ENCODE assay signal across 7 cellular contexts in genomic region chr6:52063584-52064400, GRCh38. TPM values are rescaled to one million over a fixed set of nuclear protein-coding genes. Genes with fewer than 3 reads are reported as not detected.
DNase-seq lines count a peak whose midpoint lies in the region; ATAC-seq, FAIRE-seq and TF ChIP-seq lines count a peak whose summit lies in the region.

No MANE protein-coding gene starts in this region.

- no peaks in the 10 kb centered on the region for H3K9me3 Mint-ChIP-seq in WTC11
- H3K9me3 Mint-ChIP-seq in chondrocyte (ENCODE audit: low read depth), result no peaks in the 10 kb centered on the region
- peaks cover 0 to 1% of the 10 kb centered on the region in 2 donors for H3K9me3 Mint-ChIP-seq in stimulated activated naive B cell treated with anti-CD40 and anti-IgM and Interleukin-4, amounts not matched to agents 10 μg/mL and 1 μg/mL and 100 μg/mL, for 72 hours

- H3K4me1 Mint-ChIP-seq in WTC11, result peaks cover 19% of the 10 kb centered on the region
- peaks cover 3% of the 10 kb centered on the region for H3K4me1 Mint-ChIP-seq in chondrocyte (ENCODE audit: low read depth)
- peaks cover 10 to 14% of the 10 kb centered on the region in 2 donors for H3K4me1 Mint-ChIP-seq in stimulated activated naive B cell treated with anti-CD40 and anti-IgM and Interleukin-4, amounts not matched to agents 10 μg/mL and 1 μg/mL and 100 μg/mL, for 72 hours

- POLR2A ChIA-PET in WTC11 (lab: Charles Lee), result no interaction called here

- 0 out of 2 replicates have a peak, but pooled peaks have one; percentile 22 for TF ChIP-seq CTCF in WTC11 (IDR thresholded peaks at IDR 0.05)
- TF ChIP-seq CTCF in chondrocyte (IDR thresholded peaks at IDR 0.05), result peak; percentile 72

- H3K27me3 Mint-ChIP-seq in WTC11 (ENCODE audit: low read depth) (no peaks in the 10 kb centered on the region; the same call in 1 of the 2 replicates), chondrocyte (ENCODE audit: low read depth) (peaks cover 7% of the 10 kb centered on the region)
- no peaks in the 10 kb centered on the region for H3K27me3 Mint-ChIP-seq in stimulated activated naive B cell treated with anti-CD40 and anti-IgM and Interleukin-4, amounts not matched to agents 10 μg/mL and 1 μg/mL and 100 μg/mL, for 72 hours

- no peaks in the 10 kb centered on the region for H3K9me3 ChIP-seq in HAP-1

- H3K27ac Mint-ChIP-seq in WTC11, result peak overlapping the region; percentile 74
- H3K27ac Mint-ChIP-seq in chondrocyte (ENCODE audit: unreplicated experiment), result no peak overlapping the region
- H3K27ac Mint-ChIP-seq in stimulated activated naive B cell treated with anti-CD40 and anti-IgM and Interleukin-4, amounts not matched to agents 10 μg/mL and 1 μg/mL and 100 μg/mL, for 72 hours, result peak overlapping the region; percentile 84

- in situ Hi-C loops in HAP-1 (cut with MboI; ENCODE audit: low sequenced_read_pairs), result no loop called here

- H3K4me3 Mint-ChIP-seq in WTC11 (no peak overlapping the region), chondrocyte (ENCODE audit: unreplicated experiment) (no peak overlapping the region)
- peak overlapping the region; percentile 55 to 76 for H3K4me3 Mint-ChIP-seq in stimulated activated naive B cell treated with anti-CD40 and anti-IgM and Interleukin-4, amounts not matched to agents 10 μg/mL and 1 μg/mL and 100 μg/mL, for 72 hours

- CTCF ChIA-PET in WTC11 (lab: Charles Lee), result interaction anchor here (0.7 to 2.4 kb wide), 7 partner anchors 8 to 175 kb away, joined by 3 to 14 read pairs (median 6); no protein-coding TSS in a partner anchor

- H3K36me3 Mint-ChIP-seq in WTC11 (no peaks in the 10 kb centered on the region), chondrocyte (ENCODE audit: low read depth) (no peaks in the 10 kb centered on the region)
- H3K36me3 Mint-ChIP-seq in stimulated activated naive B cell treated with anti-CD40 and anti-IgM and Interleukin-4, amounts not matched to agents 10 μg/mL and 1 μg/mL and 100 μg/mL, for 72 hours, result no peaks in the 10 kb centered on the region

- peaks cover under 1% of the 10 kb centered on the region; the same call in 1 of the 2 replicates for H3K27me3 ChIP-seq in HAP-1 (ENCODE audit: low read depth)

- ATAC-seq in WTC11, result peak; percentile 93
- peak; percentile 93 to 94 for ATAC-seq in stimulated activated naive B cell treated with anti-CD40 and anti-IgM and Interleukin-4, amounts not matched to agents 10 μg/mL and 1 μg/mL and 100 μg/mL, for 72 hours (replicated peaks)

- H3K36me3 ChIP-seq in HAP-1 (replicated peaks), result no peaks in the 10 kb centered on the region

- no peak overlapping the region for H3K4me3 ChIP-seq in HAP-1

- peak; percentile 94 for FAIRE-seq in GM12892 (lab: Jason Lieb, UNC)

- no peak for TF ChIP-seq POLR2A in GM12892 (IDR thresholded peaks at IDR 0.05; ENCODE audit: low read depth, low read length)

- H3K4me1 ChIP-seq in HAP-1, result no peaks in the 10 kb centered on the region

- DNase-seq in GM12892 (ENCODE audit: insufficient read length) (peak; percentile 37), HAP-1 (ENCODE audit: low spot score in 2 of 2) (peak; percentile 39 to 63), LHCN-M2 (ENCODE audit: low read depth) (peak; percentile 58), WTC11 (ENCODE audit: low spot score) (peak; percentile 52), chondrocyte (ENCODE audit: low spot score) (no peak), mucosa of gallbladder (ENCODE audit: low spot score) (peak; percentile 47)
- DNase-seq in stimulated activated naive B cell treated with anti-CD40 and anti-IgM and Interleukin-4, amounts not matched to agents 10 μg/mL and 1 μg/mL and 100 μg/mL, for 72 hours, result peak; percentile 65

TF ChIP-seq in WTC11, 78 proteins besides CTCF, POLR2A, EP300 and RAD21:
- TF ChIP-seq AFF4 (CRISPR knock-in tag; IDR thresholded peaks at IDR 0.05; ENCODE audit: borderline replicate concordance) (no peak), TP53 (CRISPR knock-in tag; IDR thresholded peaks at IDR 0.05) (no peak), ETV6 (CRISPR knock-in tag; IDR thresholded peaks at IDR 0.05) (no peak), CREM (CRISPR knock-in tag; IDR thresholded peaks at IDR 0.05) (no peak), SMAD4 (CRISPR knock-in tag; IDR thresholded peaks at IDR 0.05) (no peak), RELA (CRISPR knock-in tag; IDR thresholded peaks at IDR 0.05; ENCODE audit: borderline replicate concordance) (no peak)

RNA-seq across cellular contexts. Expression of gene PKHD1, which starts 23.6 kb away (rescaled TPM):
- 0.02 TPM for polyA plus RNA-seq in GM12892 (2012; ENCODE audit: missing spikeins)
- total RNA-seq in LHCN-M2 (2014; rRNA removed) (under 0.01 and 0.11 TPM in 2 replicates), WTC11 (2021) (0.09 to 0.15 TPM (median 0.09 TPM) in 3 replicates), chondrocyte (not detected in 3 replicates), mucosa of gallbladder (17.3 TPM)
- polyA plus RNA-seq in LHCN-M2 (2012), result under 0.01 TPM

Comparison
In these comparisons a context has a peak if more than half of its experiments do, and no peak if none do; other contexts are left out.
1. H3K4me3 Mint-ChIP-seq: peak in stimulated activated naive B cell treated with anti-CD40 and anti-IgM and Interleukin-4, amounts not matched to agents 10 μg/mL and 1 μg/mL and 100 μg/mL, for 72 hours (2 of 2); none in WTC11 (single experiment) and chondrocyte (single experiment).
2. RNA of gene PKHD1, which starts 23.6 kb away (total RNA-seq): 17.3 TPM in mucosa of gallbladder (single experiment); 0.09 to 0.15 TPM in WTC11, under 0.01 to 0.11 TPM in LHCN-M2 and not detected in chondrocyte; every median in the first group is over 10 times any median in the second.